ENCODE assay signal across 9 cellular contexts in genomic region chr7:50315193-50315592, GRCh38. TPM values are rescaled to one million over a fixed set of nuclear protein-coding genes. Genes with fewer than 3 reads are reported as not detected.
DNase-seq lines count a peak whose midpoint lies in the region; ATAC-seq, FAIRE-seq and TF ChIP-seq lines count a peak whose summit lies in the region.
"Had no signal": no experiment of that assay in that cellular context is flagged by ENCODE, and none has a peak within 500 bp of the region (broad histone marks: within the 10 kb centered on the region; RNA-seq: fewer than 3 reads in every experiment).

No MANE protein-coding gene starts in this region.

- H2BK120ac ChIP-seq in H1 (replicated peaks; ENCODE audit: low read depth, low read length): no peak overlapping the region

- TF ChIP-seq EP300 in H1 (IDR thresholded peaks at IDR 0.05; ENCODE audit: borderline replicate concordance in 1 of 2, low read depth in 2 of 2, low read length in 2 of 2): no peak

- 68% methylated on average over 3 of the region's 3 CpGs; no CpG with 5 or more reads in 1 of the 2 experiments for WGBS in H1 (ENCODE audit: extremely low coverage in 1 of 2, insufficient coverage in 1 of 2, insufficient read length in 1 of 2, insufficient replicate concordance in 2 of 2, low coverage in 1 of 2, low lambda C conversion rate in 2 of 2, missing lambda C conversion rate in 1 of 2), 2 experiments
- 48 to 56% (median 55%) methylated on average over 3 of the region's 3 CpGs for WGBS in small intestine, 3 donors

- no peaks in the 10 kb centered on the region for H4K20me1 ChIP-seq in H1 (replicated peaks in 1 of 2; ENCODE audit: control insufficient read depth in 1 of 2, insufficient read depth in 2 of 2, low read length in 2 of 2)

- FAIRE-seq in GM12892 (lab: Jason Lieb, UNC) (peak; percentile 76), H1 (lab: Jason Lieb, UNC) (no peak), small intestine (lab: Jason Lieb, UNC) (no peak)

- H3K23me2 ChIP-seq in H1 (ENCODE audit: low read depth, low read length): no peaks in the 10 kb centered on the region

- peak overlapping the region; percentile 1 for H4K91ac ChIP-seq in H1 (replicated peaks; ENCODE audit: insufficient read length, low read length)

- no peaks in the 10 kb centered on the region for H3K79me1 ChIP-seq in H1 (ENCODE audit: low read depth, low read length)

- no peak overlapping the region for H3K14ac ChIP-seq in H1 (ENCODE audit: insufficient read length)

- H2BK15ac ChIP-seq in H1 (ENCODE audit: low read length): no peak overlapping the region

- H3K23ac ChIP-seq in H1 (ENCODE audit: insufficient read length): no peak overlapping the region

- no peak overlapping the region for H3K4ac ChIP-seq in H1 (replicated peaks; ENCODE audit: insufficient read length, low read depth, low read length)

- no peaks in the 10 kb centered on the region for H3K36me3 ChIP-seq in Peyer's patch
- no peaks in the 10 kb centered on the region for H3K36me3 ChIP-seq in H1 (ENCODE audit: control insufficient read depth in 2 of 4, insufficient read depth in 4 of 4, low read length in 3 of 4)
- no peaks in the 10 kb centered on the region for H3K36me3 ChIP-seq in small intestine (ENCODE audit: control insufficient read depth in 2 of 2, insufficient read depth in 2 of 2, low read length in 2 of 2)

- POLR2A ChIA-PET in H1 (lab: Charles Lee; ENCODE audit: partially characterized antibody): interaction anchor here (0.8 kb wide), 1 partner anchor 9 kb away, joined by 3 read pairs; no protein-coding TSS in a partner anchor

- no peak overlapping the region for H3K18ac ChIP-seq in H1 (ENCODE audit: extremely low read depth, low read length)

- H3K4me3 ChIP-seq in Peyer's patch: peak overlapping the region in 3 of 4 donors; percentile 19 to 29 (median 26)
- peak overlapping the region in 1 of 4 experiments; percentile 39; a peak in 2 of 8 replicates for H3K4me3 ChIP-seq in H1 (ENCODE audit: extremely low read depth in 1 of 4, insufficient read depth in 2 of 4, low read depth in 3 of 4, low read length in 4 of 4)
- H3K4me3 ChIP-seq in small intestine (ENCODE audit: low read depth in 1 of 2, low read length in 2 of 2): peak overlapping the region in 1 of 2 donors; percentile 25

- intact Hi-C loops in left ventricle myocardium superior (cut with micrococcal nuclease): no loop called here
- intact Hi-C loops in posterior vena cava (cut with DNase I): loop anchor here in 1 of 2 donors (10.0 kb wide), 1 partner anchor 670 kb away; no protein-coding TSS in a partner anchor

- H2BK5ac ChIP-seq in H1 (ENCODE audit: low read depth, low read length): no peak overlapping the region

- no peaks in the 10 kb centered on the region for H3K79me2 ChIP-seq in H1 (ENCODE audit: control insufficient read depth in 1 of 2, insufficient read depth in 2 of 2, low read length in 2 of 2)

- CTCF ChIA-PET in H1 (lab: Charles Lee; ENCODE audit: partially characterized antibody): interaction anchor here (1.4 kb wide), 1 partner anchor 15 kb away, joined by 3 read pairs; no protein-coding TSS in a partner anchor

- no peak for DNase-seq in GM12892 (ENCODE audit: insufficient read length)
- no peak for DNase-seq in Peyer's patch
- DNase-seq in H1 (ENCODE audit: low read depth in 1 of 2, low spot score in 2 of 2): no peak
- no peak for DNase-seq in small intestine
- no peak for DNase-seq in left ventricle myocardium superior
- no peak for DNase-seq in NCI-H1417 (lab: John Stamatoyannopoulos, UW)
- no peak for DNase-seq in posterior vena cava (ENCODE audit: low spot score)
- DNase-seq: NCI-H146 had no signal

- no peak overlapping the region for H2BK12ac ChIP-seq in H1 (ENCODE audit: low read depth, low read length)

- peak overlapping the region; percentile 83 to 95 (median 84) for H3K27ac ChIP-seq in Peyer's patch
- H3K27ac ChIP-seq in H1 (ENCODE audit: low read depth, low read length): no peak overlapping the region
- peak overlapping the region; percentile 69 to 74 for H3K27ac ChIP-seq in small intestine (ENCODE audit: low read depth in 1 of 2, low read length in 1 of 2)

- no peak overlapping the region for H4K5ac ChIP-seq in H1 (ENCODE audit: insufficient read length, low read depth, low read length)

- H3K4me2 ChIP-seq in H1 (ENCODE audit: insufficient read depth in 1 of 2, low read depth in 2 of 2, low read length in 2 of 2): peak overlapping the region; percentile 34 to 53; a peak in 3 of 4 replicates

- no peak overlapping the region for H3K9ac ChIP-seq in H1 (replicated peaks in 1 of 4; ENCODE audit: extremely low read depth in 1 of 4, low read depth in 3 of 4, low read length in 3 of 4)

- H4K8ac ChIP-seq in H1 (ENCODE audit: extremely low read depth, insufficient read depth, low read length): no peak overlapping the region

- TF ChIP-seq CTCF in Peyer's patch (IDR thresholded peaks at IDR 0.05): no peak
- TF ChIP-seq CTCF in H1 (IDR thresholded peaks at IDR 0.05; ENCODE audit: control extremely low read depth in 1 of 3, insufficient read depth in 1 of 3, low read depth in 1 of 3, low read length in 3 of 3): no peak

- TF ChIP-seq RAD21 in H1 (IDR thresholded peaks at IDR 0.05 in 1 of 2, conservative IDR thresholded peaks at IDR 0.05 in 1 of 2; ENCODE audit: low read depth in 2 of 2, low read length in 2 of 2): no peak

- peak overlapping the region; percentile 89 for H2AFZ ChIP-seq in H1 (ENCODE audit: low read length)

- H3K27me3 ChIP-seq in Peyer's patch (no peaks in the 10 kb centered on the region), H1 (replicated peaks in 1 of 4; ENCODE audit: control insufficient read depth in 3 of 4, extremely low read depth in 1 of 4, insufficient read depth in 3 of 4, low read length in 3 of 4) (no peaks in the 10 kb centered on the region), small intestine (ENCODE audit: control insufficient read depth in 2 of 2, insufficient read depth in 2 of 2, low read length in 2 of 2) (no peaks in the 10 kb centered on the region)

- no peak overlapping the region; the same call in 1 of the 2 replicates for H2BK20ac ChIP-seq in H1 (ENCODE audit: low read length)

- H3K9me3 ChIP-seq in Peyer's patch: no peaks in the 10 kb centered on the region
- H3K9me3 ChIP-seq in H1 (ENCODE audit: insufficient read depth in 2 of 2, low read depth in 1 of 2, low read length in 1 of 2): no peaks in the 10 kb centered on the region
- H3K9me3 ChIP-seq in small intestine (ENCODE audit: control insufficient read depth, low read depth): no peaks in the 10 kb centered on the region

- H3K56ac ChIP-seq in H1 (replicated peaks; ENCODE audit: insufficient read length, low read depth, low read length): no peak overlapping the region

- ATAC-seq in left ventricle myocardium superior: no peak
- ATAC-seq: esophagus mucosa had no signal

- H2AK5ac ChIP-seq in H1 (ENCODE audit: low read depth, low read length): no peak overlapping the region

- peaks cover 0 to 21% (median 3%) of the 10 kb centered on the region in 4 donors for H3K4me1 ChIP-seq in Peyer's patch
- H3K4me1 ChIP-seq in H1 (replicated peaks in 1 of 4; ENCODE audit: control insufficient read depth in 3 of 4, insufficient read depth in 4 of 4, low read length in 3 of 4): peaks cover 5 to 20% (median 16%) of the 10 kb centered on the region in 4 experiments
- no peaks in the 10 kb centered on the region for H3K4me1 ChIP-seq in small intestine (ENCODE audit: control insufficient read depth in 2 of 2, insufficient read depth in 1 of 2, low read depth in 1 of 2, low read length in 1 of 2)

- TF ChIP-seq POLR2A in GM12892 (IDR thresholded peaks at IDR 0.05; ENCODE audit: low read depth, low read length): no peak
- no peak for TF ChIP-seq POLR2A in Peyer's patch (IDR thresholded peaks at IDR 0.05)
- TF ChIP-seq POLR2A in H1 (IDR thresholded peaks at IDR 0.05; ENCODE audit: control extremely low read depth in 1 of 2, low read depth in 2 of 2, low read length in 2 of 2): no peak

TF ChIP-seq in H1, 55 proteins besides CTCF, POLR2A, EP300 and RAD21:
- no peak for TF ChIP-seq TBP (IDR thresholded peaks at IDR 0.05; ENCODE audit: low read depth, low read length)
- TF ChIP-seq ASH2L (IDR thresholded peaks at IDR 0.05; ENCODE audit: low read length): peak; percentile 18

RNA-seq across cellular contexts. Expression of gene IKZF1, which starts 10.7 kb away (rescaled TPM):
- polyA plus RNA-seq in GM12892 (2012; ENCODE audit: missing spikeins): 25.1 TPM
- total RNA-seq in Peyer's patch: 100 to 1,000 TPM in 1 of 4 donors, 10 to 100 TPM in 3; 25.3 to 108 (median 31.7) TPM
- 0.71 and 0.74 TPM in 2 replicates for total RNA-seq in H1 (2021; fragmentation: NEBNext Ultra II Directional; extraction: Animal tissue kit (Norgen Biotek cat#: 25700))
- polyA plus RNA-seq in H1 (2011; rRNA removed): 1.3 and 1.5 TPM in 2 replicates
- polyA plus RNA-seq in H1 (2011; cell fraction: cytosol; rRNA removed): 0.81 TPM
- 1.4 TPM for polyA plus RNA-seq in H1 (2011; cell fraction: nucleus; rRNA removed)
- polyA plus RNA-seq in H1 (2012, experiment 1 of 2): 0.75 to 1.2 TPM (median 1.0 TPM) in 4 replicates
- polyA plus RNA-seq in H1 (2012, experiment 2 of 2): 0.20 TPM
- polyA plus RNA-seq in H1 (2013, experiment 1 of 2): 0.63 TPM
- 0.55 TPM for polyA plus RNA-seq in H1 (2013, experiment 2 of 2)
- 1.2 and 1.5 TPM in 2 replicates for polyA minus RNA-seq in H1 (2011; rRNA and poly(A)+ RNA removed)
- polyA minus RNA-seq in H1 (2011; cell fraction: cytosol; rRNA and poly(A)+ RNA removed): 2.6 TPM
- polyA minus RNA-seq in H1 (2011; cell fraction: nucleus; rRNA and poly(A)+ RNA removed): 4.5 TPM
- 1 to 10 TPM; 1.8 to 5.9 (median 3.0) TPM for polyA plus RNA-seq in small intestine
- total RNA-seq in left ventricle myocardium superior: 3.7 TPM
- total RNA-seq in posterior vena cava: 10 to 100 TPM; 11.9 to 13.7 TPM
